Comparison of ENCODE assay signal across 8 cellular contexts in the genomic region with DNA sequence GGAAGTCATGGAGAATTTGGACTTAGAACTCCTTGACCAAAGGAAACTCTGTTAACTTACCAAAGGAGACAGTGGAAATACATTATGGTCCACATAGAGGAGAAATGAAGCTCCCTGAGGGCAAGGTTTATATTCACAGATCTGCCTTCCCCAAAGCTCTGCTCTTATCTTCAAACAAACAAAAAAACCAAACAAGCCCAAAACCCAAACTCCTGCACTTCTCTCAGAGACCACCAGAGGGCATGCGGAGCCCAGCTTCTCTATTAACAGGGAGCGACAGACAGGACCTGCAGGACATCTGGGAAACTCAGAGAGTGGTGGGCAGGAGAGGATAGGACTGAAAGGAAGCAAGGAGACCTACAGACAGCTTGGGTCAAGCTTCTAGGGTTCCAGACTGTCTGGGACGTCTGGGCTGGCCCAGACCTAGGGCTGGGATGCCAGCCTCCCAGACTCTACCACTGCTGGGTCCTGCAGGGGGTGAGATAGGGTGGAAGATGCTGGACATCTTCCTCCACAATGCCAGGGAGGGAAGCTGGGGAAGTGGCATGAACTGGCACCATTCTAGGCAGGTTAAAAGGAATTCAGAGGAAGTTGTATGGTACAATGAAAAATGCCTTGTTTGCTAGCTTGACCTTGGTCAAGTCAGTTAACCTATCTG. TPM values are rescaled to one million over a fixed set of nuclear protein-coding genes. Genes with fewer than 3 reads are reported as not detected.
DNase-seq lines count a peak whose midpoint lies in the region; ATAC-seq, FAIRE-seq and TF ChIP-seq lines count a peak whose summit lies in the region.

No MANE protein-coding gene starts in this region.

- intact Hi-C loops in adrenal gland (cut with DNase I) (no loop called here), left ventricle myocardium inferior (cut with micrococcal nuclease) (no loop called here), sciatic nerve (cut with DNase I) (no loop called here)

- H3K27me3 ChIP-seq in adrenal gland (peaks cover 68% of the 10 kb centered on the region), left ventricle myocardium inferior (ENCODE audit: low read depth) (peaks cover 100% of the 10 kb centered on the region)

- DNase-seq in NCI-H1092 (lab: John Stamatoyannopoulos, UW) (peak; percentile 20), SW480 (ENCODE audit: low spot score) (peak; percentile 83), adrenal gland (peak; percentile 63 to 92 (median 73)), left ventricle myocardium inferior (peak; percentile 52), sciatic nerve (ENCODE audit: low spot score) (peak; percentile 81)

- H3K4me1 ChIP-seq in adrenal gland (replicated peaks in 1 of 2), result peaks cover 7 to 14% of the 10 kb centered on the region in 2 donors
- peaks cover 28% of the 10 kb centered on the region for H3K4me1 ChIP-seq in left ventricle myocardium inferior

- H3K36me3 ChIP-seq in adrenal gland (replicated peaks in 1 of 2) (no peaks in the 10 kb centered on the region), left ventricle myocardium inferior (no peaks in the 10 kb centered on the region)

- H3K9me3 ChIP-seq in adrenal gland (replicated peaks in 1 of 3) (no peaks in the 10 kb centered on the region), left ventricle myocardium inferior (replicated peaks) (no peaks in the 10 kb centered on the region)

- TF ChIP-seq CTCF in adrenal gland (IDR thresholded peaks at IDR 0.05), result peak; percentile 86 to 97 (median 94)
- peak; percentile 94 for TF ChIP-seq CTCF in left ventricle myocardium inferior (IDR thresholded peaks at IDR 0.05; ENCODE audit: borderline replicate concordance)

- peak; percentile 57 for ATAC-seq in sciatic nerve
- no peak for ATAC-seq in HG03095 (IDR thresholded peaks at IDR 0.05; ENCODE audit: unreplicated experiment)
- ATAC-seq in HG03025 (IDR thresholded peaks at IDR 0.05; ENCODE audit: low FRiP score, unreplicated experiment), result no peak

- no peak overlapping the region for H3K4me3 ChIP-seq in adrenal gland
- H3K4me3 ChIP-seq in left ventricle myocardium inferior, result no peak overlapping the region

- peak; percentile 94 for FAIRE-seq in G401.6 (lab: Jason Lieb, UNC)

- H3K27ac ChIP-seq in adrenal gland, result no peak overlapping the region
- no peak overlapping the region for H3K27ac ChIP-seq in left ventricle myocardium inferior (replicated peaks)

- no peak for TF ChIP-seq POLR2A in adrenal gland (IDR thresholded peaks at IDR 0.05)

- 0% methylated on average over 3 of the region's 3 CpGs for WGBS in adrenal gland, 4 donors

RNA-seq across cellular contexts. Expression of a gene that starts 4.0 kb away (rescaled TPM):
- total RNA-seq in adrenal gland (under 1 TPM in 2 of 8 donors, not detected in 6; 0.14 to 0.43 TPM), left ventricle myocardium inferior (not detected), sciatic nerve (0.94 TPM)
- under 1 TPM in 2 of 3 donors, not detected in 1; 0.07 to 0.24 TPM for polyA plus RNA-seq in adrenal gland

RNA-seq across cellular contexts. Expression of a gene that starts 17.1 kb away (rescaled TPM):
- total RNA-seq in adrenal gland (1 to 10 TPM in 2 of 8 donors, under 1 TPM in 5, not detected in 1; 0.39 to 2.2 (median 0.72) TPM), left ventricle myocardium inferior (1.0 TPM), sciatic nerve (23.3 TPM)
- 1 to 10 TPM in 1 of 3 donors, under 1 TPM in 1, not detected in 1; 0.40 to 1.8 TPM for polyA plus RNA-seq in adrenal gland

RNA-seq across cellular contexts. Expression of a gene that starts 45.1 kb away (rescaled TPM):
- total RNA-seq in adrenal gland (under 1 TPM in 1 of 8 donors, not detected in 7; 0.20 TPM), left ventricle myocardium inferior (0.14 TPM), sciatic nerve (0.49 TPM)
- not detected for polyA plus RNA-seq in adrenal gland

Comparison
In these comparisons a context has a peak if more than half of its experiments do, and no peak if none do; other contexts are left out.
1. DNase-seq: peak in every context shown above with its lines; median percentile 83 in SW480; 81 in sciatic nerve; 73 in adrenal gland; 52 in left ventricle myocardium inferior; 20 in NCI-H1092.